In the genomic region with DNA sequence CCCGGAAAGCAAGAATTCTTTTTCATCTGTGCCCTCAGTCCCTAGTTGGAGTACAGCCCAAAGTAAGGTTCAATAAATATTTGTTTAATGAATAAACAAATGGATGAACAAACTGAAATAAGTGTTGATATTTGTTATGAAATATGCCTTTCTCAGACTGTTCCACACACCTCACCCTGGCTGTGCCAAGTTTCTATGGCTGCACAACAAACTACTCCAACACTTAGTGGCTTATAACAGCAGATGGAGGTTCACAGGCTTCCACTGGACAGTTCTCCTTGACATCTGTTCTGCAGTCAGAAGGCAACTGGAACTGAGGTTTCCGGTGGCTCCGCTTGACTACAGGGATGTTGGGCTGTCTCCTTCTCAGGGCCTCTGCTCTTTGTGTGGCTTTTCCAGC, we compare ENCODE assay signal across 14 cellular contexts.
"Had no signal": no experiment of that assay in that cellular context is flagged by ENCODE, and none has a peak within 500 bp of the region (broad histone marks: within the 10 kb centered on the region; RNA-seq: fewer than 3 reads in every experiment).

No MANE protein-coding gene starts in this region.

- DNase-seq: activated CD4-positive, alpha-beta T cell treated with anti-CD3 and anti-CD28 coated beads for 4 hours; activated CD8-positive, alpha-beta memory T cell treated with anti-CD3 and anti-CD28 coated beads, Interleukin-2, amount 50 U/mL, for 48 hours; activated CD8-positive, alpha-beta T cell treated with anti-CD3 and anti-CD28 coated beads, Interleukin-2, amount 10 ng/mL, durations not matched to agents 7 days and 5 days; activated naive CD4-positive, alpha-beta T cell; activated naive CD8-positive, alpha-beta T cell treated with anti-CD3 and anti-CD28 coated beads, Interleukin-2, amount 50 U/mL, for 24 hours; effector CD8-positive, alpha-beta T cell; heart right ventricle; ovary; WERI-Rb-1 had no signal

- H3K27ac ChIP-seq: coronary artery, heart right ventricle, neural progenitor cell, ovary, vagina, WERI-Rb-1 had no signal

- H3K27ac Mint-ChIP-seq: activated CD8-positive, alpha-beta T cell treated with anti-CD3 and anti-CD28 coated beads, Interleukin-2, amount 10 ng/mL, durations not matched to agents 7 days and 5 days; activated naive CD8-positive, alpha-beta T cell treated with anti-CD3 and anti-CD28 coated beads, Interleukin-2, amount 50 U/mL, for 24 hours; activated T-helper 1 cell treated with anti-CD3 and anti-CD28 coated beads, Interleukin-12 subunit alpha, Interleukin-12 subunit beta, Interleukin-2, Interleukin-4 antibody, amounts not matched to agents 30 ng/mL and 10 ng/mL and 1 ng/mL, durations not matched to agents 14 hours and 24 hours and 36 hours; mesothelial cell of epicardium; neural progenitor cell had no signal

- H3K36me3 Mint-ChIP-seq: mesothelial cell of epicardium, neural progenitor cell had no signal

- H2AFZ ChIP-seq: neural progenitor cell had no signal

- H3K4me2 ChIP-seq: neural progenitor cell had no signal

- H3K4me3 Mint-ChIP-seq: activated CD8-positive, alpha-beta T cell treated with anti-CD3 and anti-CD28 coated beads, Interleukin-2, amount 10 ng/mL, durations not matched to agents 7 days and 5 days; activated naive CD8-positive, alpha-beta T cell treated with anti-CD3 and anti-CD28 coated beads, Interleukin-2, amount 50 U/mL, for 24 hours; activated T-helper 1 cell treated with anti-CD3 and anti-CD28 coated beads, Interleukin-12 subunit alpha, Interleukin-12 subunit beta, Interleukin-2, Interleukin-4 antibody, amounts not matched to agents 30 ng/mL and 10 ng/mL and 1 ng/mL, durations not matched to agents 14 hours and 24 hours and 36 hours; mesothelial cell of epicardium; neural progenitor cell had no signal

- H3K4me3 ChIP-seq: coronary artery, heart right ventricle, neural progenitor cell, ovary, vagina had no signal

- H3K9ac ChIP-seq: neural progenitor cell had no signal

- H3K36me3 ChIP-seq: heart right ventricle, neural progenitor cell, ovary, vagina, WERI-Rb-1 had no signal

- H3K9me3 Mint-ChIP-seq: activated naive CD8-positive, alpha-beta T cell treated with anti-CD3 and anti-CD28 coated beads, Interleukin-2, amount 50 U/mL, for 24 hours; activated T-helper 1 cell treated with anti-CD3 and anti-CD28 coated beads, Interleukin-12 subunit alpha, Interleukin-12 subunit beta, Interleukin-2, Interleukin-4 antibody, amounts not matched to agents 30 ng/mL and 10 ng/mL and 1 ng/mL, durations not matched to agents 14 hours and 24 hours and 36 hours had no signal

- H3K27me3 ChIP-seq: neural progenitor cell, ovary, vagina had no signal

- H3K9me3 ChIP-seq: ovary, vagina had no signal

- H3K4me1 Mint-ChIP-seq: activated naive CD8-positive, alpha-beta T cell treated with anti-CD3 and anti-CD28 coated beads, Interleukin-2, amount 50 U/mL, for 24 hours; mesothelial cell of epicardium; neural progenitor cell had no signal

- ATAC-seq: activated CD8-positive, alpha-beta T cell treated with anti-CD3 and anti-CD28 coated beads, Interleukin-2, amount 10 ng/mL, durations not matched to agents 7 days and 5 days; activated naive CD8-positive, alpha-beta T cell treated with anti-CD3 and anti-CD28 coated beads, Interleukin-2, amount 50 U/mL, for 24 hours had no signal

- H3K4me1 ChIP-seq: heart right ventricle, neural progenitor cell, vagina had no signal
